Comparison of ENCODE assay signal across 1 cellular context in genomic region chr17:73304438-73304837, GRCh38.
TF ChIP-seq lines count a peak whose summit lies in the region.

No MANE protein-coding gene starts in this region.

TF ChIP-seq in HEK293, 187 proteins besides CTCF, POLR2A, EP300 and RAD21 (continued from another document):
- no peak for TF ChIP-seq KLF17 (tag by site-specific recombination; IDR thresholded peaks at IDR 0.05)
